In the genomic region with DNA sequence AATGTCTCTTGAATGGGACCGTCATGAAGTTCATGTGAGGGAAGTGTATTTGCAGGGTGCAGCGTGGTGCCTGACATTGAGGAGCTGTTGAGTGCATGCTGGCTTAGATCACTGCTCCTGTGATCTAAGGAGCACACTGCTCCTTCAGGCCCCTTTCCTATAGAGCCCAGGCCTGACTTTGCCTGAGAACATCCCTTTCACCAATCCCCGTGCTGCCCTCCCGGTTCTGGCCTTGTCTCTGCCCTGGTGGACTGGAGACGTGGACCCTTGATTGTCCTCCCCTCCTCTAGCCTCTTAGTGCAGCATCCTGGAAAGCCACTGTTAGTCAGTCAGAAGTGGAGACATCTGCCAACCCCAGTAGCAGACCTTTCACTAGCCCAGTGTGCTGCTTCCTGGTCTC, we compare ENCODE assay signal across 26 cellular contexts.
A peak's percentile ranks its signal among the peaks of the same experiment; 100 is the strongest.
DNase-seq lines count a peak whose midpoint lies in the region; ATAC-seq and TF ChIP-seq lines count a peak whose summit lies in the region.
"Had no signal": no experiment of that assay in that cellular context is flagged by ENCODE, and none has a peak within 500 bp of the region (broad histone marks: within the 10 kb centered on the region; RNA-seq: fewer than 3 reads in every experiment).

No MANE protein-coding gene starts in this region.

- H3K4me2 ChIP-seq in Loucy (ENCODE audit: low read depth, low read length, poor library complexity, severe bottlenecking): no peak overlapping the region

- H3K9me3 Mint-ChIP-seq in chondrocyte (ENCODE audit: low read depth): no peaks in the 10 kb centered on the region
- H3K9me3 Mint-ChIP-seq: activated T-cell treated with anti-CD3 and anti-CD28 coated beads, Interleukin-2, amount 50 U/mL, for 24 hours; T-helper 1 cell treated with Interleukin-12 subunit alpha and Interleukin-12 subunit beta and Interleukin-4 antibody, amounts not matched to agents 30 μg/mL and 1 μg/mL, for 36 hours had no signal

- no peak for TF ChIP-seq POLR2A in spleen (IDR thresholded peaks at IDR 0.05)

- peaks cover 22% of the 10 kb centered on the region for H3K4me1 Mint-ChIP-seq in chondrocyte (ENCODE audit: low read depth)

- ATAC-seq in left lobe of liver: no peak
- ATAC-seq: activated CD8-positive, alpha-beta T cell treated with anti-CD3 and anti-CD28 coated beads, Interleukin-2, amount 10 ng/mL, durations not matched to agents 7 days and 5 days; esophagus mucosa; foreskin keratinocyte; GM12878; left colon had no signal

- H4K20me1 ChIP-seq in Loucy (ENCODE audit: insufficient read depth, low read length, poor library complexity, severe bottlenecking): no peaks in the 10 kb centered on the region

- peak overlapping the region; percentile 56 for H2AFZ ChIP-seq in Loucy (ENCODE audit: low read length)

- intact Hi-C loops in spleen (cut with DNase I; ENCODE audit: low total_unique reads): no loop called here

- H3K27ac ChIP-seq in spleen: no peak overlapping the region
- H3K27ac ChIP-seq: adrenal gland, brain microvascular endothelial cell, colonic mucosa, foreskin keratinocyte, SK-N-MC had no signal

- no peaks in the 10 kb centered on the region for H3F3A ChIP-seq in Loucy (ENCODE audit: low read depth)

- H3K27ac Mint-ChIP-seq in chondrocyte (ENCODE audit: unreplicated experiment): no peak overlapping the region
- H3K27ac Mint-ChIP-seq: activated CD8-positive, alpha-beta T cell treated with anti-CD3 and anti-CD28 coated beads, Interleukin-2, amount 10 ng/mL, durations not matched to agents 7 days and 5 days; activated T-cell treated with anti-CD3 and anti-CD28 coated beads, Interleukin-2, amount 50 U/mL, for 24 hours; T-helper 1 cell treated with Interleukin-12 subunit alpha and Interleukin-12 subunit beta and Interleukin-4 antibody, amounts not matched to agents 30 μg/mL and 1 μg/mL, for 36 hours had no signal

- WGBS in spleen, 5 donors: 63 to 85% (median 79%) methylated on average over 5 of the region's 5 CpGs

- H3K9ac ChIP-seq in Loucy (ENCODE audit: low read depth, low read length, poor library complexity, severe bottlenecking): peak overlapping the region; percentile 19

- H3K36me3 Mint-ChIP-seq in chondrocyte (ENCODE audit: low read depth): no peaks in the 10 kb centered on the region

- no peaks in the 10 kb centered on the region for H3K36me3 ChIP-seq in Loucy (ENCODE audit: insufficient read depth, low read length)
- no peaks in the 10 kb centered on the region for H3K36me3 ChIP-seq in spleen
- no peaks in the 10 kb centered on the region for H3K36me3 ChIP-seq in BE2C
- H3K36me3 ChIP-seq: adrenal gland, brain microvascular endothelial cell, colonic mucosa had no signal

- peak; percentile 41 for DNase-seq in chondrocyte (ENCODE audit: low spot score)
- DNase-seq in left lobe of liver (ENCODE audit: low spot score): peak; percentile 27
- peak; percentile 51 for DNase-seq in spleen
- DNase-seq in stimulated activated CD4-positive, alpha-beta T cell treated with anti-CD3 and anti-CD28 coated beads, Interleukin-4, amount 100 ng/mL, for 1 hour: no peak
- no peak for DNase-seq in NOMO-1 treated with DMSO at 0.1 percent for 48 hours (lab: John Stamatoyannopoulos, UW; ENCODE audit: unreplicated experiment)
- no peak for DNase-seq in BE2C
- DNase-seq: activated CD4-positive, alpha-beta T cell treated with anti-CD3 and anti-CD28 coated beads for 1 hour; activated CD8-positive, alpha-beta T cell treated with anti-CD3 and anti-CD28 coated beads, Interleukin-2, amount 10 ng/mL, durations not matched to agents 7 days and 5 days; activated naive CD4-positive, alpha-beta T cell; brain microvascular endothelial cell; C1 segment of cervical spinal cord; Caco-2; colonic mucosa; foreskin keratinocyte; NCI-H1694 treated with DMSO at 0.1 percent for 48 hours; NCI-H510A; nucleus accumbens; stimulated activated CD4-positive, alpha-beta T cell treated with anti-CD3 and anti-CD28 coated beads, Interleukin-2, amount 100 ng/mL, for 48 hours had no signal

- TF ChIP-seq CTCF in Loucy (conservative IDR thresholded peaks at IDR 0.05; ENCODE audit: low read length) (no peak), chondrocyte (IDR thresholded peaks at IDR 0.05) (no peak), spleen (IDR thresholded peaks at IDR 0.05 in 8 of 11, conservative IDR thresholded peaks at IDR 0.05 in 3 of 11) (no peak), BE2C (IDR thresholded peaks at IDR 0.05; ENCODE audit: low read depth, low read length) (no peak)

- H3K4me1 ChIP-seq in Loucy (ENCODE audit: insufficient read depth, low read length, poor library complexity, severe bottlenecking) (peaks cover 64% of the 10 kb centered on the region), spleen (peaks cover 0 to 15% (median 7%) of the 10 kb centered on the region in 6 donors), BE2C (no peaks in the 10 kb centered on the region)
- H3K4me1 ChIP-seq: adrenal gland, Caco-2, colonic mucosa, foreskin keratinocyte had no signal

- H3K9me3 ChIP-seq in Loucy (ENCODE audit: insufficient read depth, low read depth, low read length) (no peaks in the 10 kb centered on the region), spleen (no peaks in the 10 kb centered on the region), BE2C (no peaks in the 10 kb centered on the region)
- H3K9me3 ChIP-seq: adrenal gland, Caco-2, colonic mucosa had no signal

- H3K4me3 ChIP-seq in Loucy (ENCODE audit: low read length, poor library complexity, severe bottlenecking): no peak overlapping the region
- H3K4me3 ChIP-seq in spleen: no peak overlapping the region
- no peak overlapping the region for H3K4me3 ChIP-seq in BE2C (ENCODE audit: low read depth, low read length)
- H3K4me3 ChIP-seq: adrenal gland, colonic mucosa, GM12878, SK-N-MC had no signal

- H3K27me3 ChIP-seq in Loucy (ENCODE audit: insufficient read depth, low read length, poor library complexity, severe bottlenecking): no peaks in the 10 kb centered on the region
- no peaks in the 10 kb centered on the region for H3K27me3 ChIP-seq in spleen (replicated peaks in 1 of 7)
- no peaks in the 10 kb centered on the region for H3K27me3 ChIP-seq in BE2C
- H3K27me3 ChIP-seq: adrenal gland, brain microvascular endothelial cell, colonic mucosa, foreskin keratinocyte had no signal

- no peaks in the 10 kb centered on the region for H3K9me2 ChIP-seq in Loucy (replicated peaks; ENCODE audit: low read depth, low read length)

- no peaks in the 10 kb centered on the region for H3K79me2 ChIP-seq in Loucy (ENCODE audit: insufficient read depth, low read length)

- H3K27me3 Mint-ChIP-seq in chondrocyte (ENCODE audit: low read depth): peaks cover 4% of the 10 kb centered on the region
- H3K27me3 Mint-ChIP-seq: activated T-cell treated with anti-CD3 and anti-CD28 coated beads, Interleukin-2, amount 50 U/mL, for 24 hours had no signal

- no peak overlapping the region for H3K4me3 Mint-ChIP-seq in chondrocyte (ENCODE audit: unreplicated experiment)
- H3K4me3 Mint-ChIP-seq: activated CD8-positive, alpha-beta T cell treated with anti-CD3 and anti-CD28 coated beads, Interleukin-2, amount 10 ng/mL, durations not matched to agents 7 days and 5 days; activated T-cell treated with anti-CD3 and anti-CD28 coated beads, Interleukin-2, amount 50 U/mL, for 24 hours; T-helper 1 cell treated with Interleukin-12 subunit alpha and Interleukin-12 subunit beta and Interleukin-4 antibody, amounts not matched to agents 30 μg/mL and 1 μg/mL, for 36 hours had no signal

Comparison
In these comparisons a context has a peak if more than half of its experiments do, and no peak if none do; other contexts are left out.
1. DNase-seq: peak in chondrocyte (single experiment), left lobe of liver (single experiment) and spleen (single experiment); none in stimulated activated CD4-positive, alpha-beta T cell treated with anti-CD3 and anti-CD28 coated beads, Interleukin-4, amount 100 ng/mL, for 1 hour (single experiment), NOMO-1 treated with DMSO at 0.1 percent for 48 hours (single experiment) and BE2C (single experiment).